19 cellular contexts compared by ENCODE assay signal in the genomic region with DNA sequence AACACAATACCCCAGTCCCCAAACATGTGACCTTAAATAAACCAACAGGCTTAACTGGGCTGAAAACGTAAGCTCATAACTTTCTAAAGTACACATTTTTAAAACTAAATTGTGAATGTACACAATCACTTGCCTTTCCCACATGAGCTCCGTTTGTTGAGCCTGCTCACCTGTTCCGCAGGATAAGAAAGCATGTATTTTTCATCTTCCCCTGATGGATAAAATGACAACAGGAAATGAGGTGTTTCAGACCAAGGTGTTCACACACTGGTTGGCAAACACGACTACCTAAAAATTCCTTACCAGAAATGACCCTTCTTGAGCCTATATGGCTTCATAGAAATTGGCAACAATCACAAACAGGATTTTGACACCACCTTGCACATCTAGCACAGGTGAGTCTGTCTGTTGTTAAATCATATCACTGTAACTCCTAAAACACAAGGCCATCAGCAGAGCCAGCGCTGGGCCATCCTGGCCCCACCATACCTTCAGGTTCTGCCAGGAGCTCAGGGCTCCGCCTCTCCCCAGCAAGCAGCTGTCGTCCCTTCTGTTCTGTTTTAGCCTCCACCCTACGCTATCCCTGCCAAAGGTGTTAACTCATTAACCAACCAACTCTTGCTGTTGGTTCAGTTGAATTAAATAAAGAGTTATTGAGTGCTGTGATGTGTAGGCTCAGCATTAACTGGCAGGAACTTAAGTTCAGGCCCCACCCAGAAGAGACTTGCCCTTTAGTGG.
DNase-seq lines count a peak whose midpoint lies in the region; ATAC-seq and TF ChIP-seq lines count a peak whose summit lies in the region.
"Had no signal": no experiment of that assay in that cellular context is flagged by ENCODE, and none has a peak within 500 bp of the region (broad histone marks: within the 10 kb centered on the region; RNA-seq: fewer than 3 reads in every experiment).

No MANE protein-coding gene starts in this region.

- H3K27me3 ChIP-seq in Peyer's patch (no peaks in the 10 kb centered on the region), hepatocyte (no peaks in the 10 kb centered on the region)

- peak overlapping the region in 1 of 4 donors; percentile 43 for H3K27ac ChIP-seq in Peyer's patch
- H3K27ac ChIP-seq in hepatocyte, result no peak overlapping the region
- H3K27ac ChIP-seq: PC-9 had no signal

- peak; percentile 99 for ATAC-seq in left colon
- ATAC-seq in HG03159 (IDR thresholded peaks at IDR 0.05; ENCODE audit: unreplicated experiment), result no peak
- ATAC-seq: GM23338, HCT116 had no signal

- intact Hi-C loops in left colon (cut with DNase I, micrococcal nuclease), result no loop called here

- WGBS in hepatocyte (ENCODE audit: low lambda C conversion rate, missing lambda C conversion rate), result 80% methylated on average over 8 of the region's 8 CpGs

- no peak overlapping the region for H3K4me2 ChIP-seq in hepatocyte
- H3K4me2 ChIP-seq: GM23338, PC-9 had no signal

- TF ChIP-seq CTCF in Peyer's patch (IDR thresholded peaks at IDR 0.05), result no peak
- no peak for TF ChIP-seq CTCF in hepatocyte (IDR thresholded peaks at IDR 0.05; ENCODE audit: poor library complexity)

- no peaks in the 10 kb centered on the region for H3K4me1 ChIP-seq in Peyer's patch
- no peaks in the 10 kb centered on the region for H3K4me1 ChIP-seq in hepatocyte (ENCODE audit: insufficient read depth)

- H3K36me3 ChIP-seq in Peyer's patch (no peaks in the 10 kb centered on the region), hepatocyte (replicated peaks; ENCODE audit: insufficient read depth, low read depth) (no peaks in the 10 kb centered on the region)

- no peak overlapping the region for H3K4me3 ChIP-seq in Peyer's patch
- no peak overlapping the region for H3K4me3 ChIP-seq in hepatocyte
- H3K4me3 ChIP-seq: GM23338, PC-9 had no signal

- DNase-seq in NCI-H2171 (lab: John Stamatoyannopoulos, UW) (peak; percentile 53), Peyer's patch (peak in 2 of 3 donors; percentile 57 to 62), left colon (peak; percentile 70 to 77), renal cortical epithelial cell (ENCODE audit: low read depth) (peak; percentile 12), nucleus accumbens (lab: John Stamatoyannopoulos, UW) (no peak), hepatocyte (ENCODE audit: low spot score) (no peak)
- DNase-seq in NK-92 treated with Interleukin-12 subunit alpha and Interleukin-12 subunit beta, amount 100 ng/mL, for 24 hours (lab: John Stamatoyannopoulos, UW), result no peak
- DNase-seq: GDM1, KBM-7, NCI-H1105, NCI-H1694, NCI-H2081 treated with DMSO at 0.1 percent for 48 hours, NCI-H345, NCI-H526 treated with DMSO at 0.1 percent for 48 hours, PC-9, T-helper 1 cell had no signal

- H2AFZ ChIP-seq in hepatocyte, result no peak overlapping the region
- H2AFZ ChIP-seq: GM23338, PC-9 had no signal

- no peaks in the 10 kb centered on the region for H3K79me2 ChIP-seq in hepatocyte

- no peak for TF ChIP-seq POLR2A in Peyer's patch (IDR thresholded peaks at IDR 0.05)

- no peaks in the 10 kb centered on the region for H3K9me2 ChIP-seq in hepatocyte (replicated peaks; ENCODE audit: insufficient read depth)

- H3K9me3 ChIP-seq in Peyer's patch, result peaks cover 0 to 8% (median 2%) of the 10 kb centered on the region in 4 donors
- no peaks in the 10 kb centered on the region for H3K9me3 ChIP-seq in hepatocyte (ENCODE audit: low read depth)

- no peaks in the 10 kb centered on the region for H4K20me1 ChIP-seq in hepatocyte (ENCODE audit: insufficient read depth, poor library complexity, severe bottlenecking)

Comparison
In these comparisons a context has a peak if more than half of its experiments do, and no peak if none do; other contexts are left out.
1. DNase-seq: peak in NCI-H2171 (single experiment), Peyer's patch (2 of 3), left colon (2 of 2) and renal cortical epithelial cell (single experiment); none in NK-92 treated with Interleukin-12 subunit alpha and Interleukin-12 subunit beta, amount 100 ng/mL, for 24 hours (single experiment), nucleus accumbens (0 of 56) and hepatocyte (single experiment).